8 cellular contexts compared by ENCODE assay signal in the genomic region with DNA sequence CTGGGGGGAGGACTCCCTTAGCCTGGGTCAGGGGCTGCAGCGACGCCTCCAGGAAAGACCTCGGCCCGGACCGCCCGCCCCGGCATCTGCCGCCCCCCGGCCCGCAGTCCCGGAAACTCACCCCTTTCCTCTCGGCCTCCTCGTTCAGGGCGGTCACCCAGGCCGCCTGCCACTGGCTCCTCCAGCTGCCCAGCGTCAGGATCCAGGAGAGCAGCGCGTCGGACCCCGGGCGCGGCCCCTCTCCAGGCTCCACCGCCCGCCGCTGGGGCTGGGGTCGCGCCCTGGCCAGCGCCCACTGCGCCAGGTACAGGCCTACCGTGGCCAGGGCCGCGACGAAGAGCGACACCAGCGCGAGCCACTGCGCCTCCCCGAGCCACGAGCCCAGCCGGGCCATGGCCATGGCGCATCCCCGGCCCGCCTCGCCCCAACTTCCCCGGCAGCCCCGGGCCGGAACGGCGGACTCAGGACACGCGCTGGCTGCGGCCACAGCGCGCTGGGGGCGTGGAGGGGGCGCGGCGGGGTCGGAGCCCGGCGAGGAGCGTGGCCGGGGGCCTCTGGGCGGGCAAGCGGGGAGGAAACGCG. TPM values are rescaled to one million over a fixed set of nuclear protein-coding genes. Genes with fewer than 3 reads are reported as not detected.
DNase-seq lines count a peak whose midpoint lies in the region; ATAC-seq, FAIRE-seq and TF ChIP-seq lines count a peak whose summit lies in the region.

No MANE protein-coding gene starts in this region.

- H3K4me3 ChIP-seq in foreskin fibroblast (ENCODE audit: low read depth in 1 of 2, low read length in 2 of 2) (peak overlapping the region; percentile 60 to 71), trophoblast cell (ENCODE audit: low read depth, low read length) (peak overlapping the region; percentile 72)

- H2BK120ac ChIP-seq in trophoblast cell (ENCODE audit: insufficient read depth, low read length, poor library complexity) = no peak overlapping the region

- H3K79me1 ChIP-seq in trophoblast cell (ENCODE audit: low read length) = peaks cover 3% of the 10 kb centered on the region

- H4K12ac ChIP-seq in trophoblast cell (ENCODE audit: low read depth, low read length) = no peak overlapping the region

- peak overlapping the region; percentile 45 for H4K8ac ChIP-seq in trophoblast cell (ENCODE audit: low read depth, low read length)

- peak overlapping the region; percentile 25 for H2BK12ac ChIP-seq in trophoblast cell (ENCODE audit: low read length)

- peak overlapping the region; percentile 52 for H2AFZ ChIP-seq in trophoblast cell (ENCODE audit: insufficient read depth, low read length, poor library complexity)

- peak overlapping the region; percentile 52 for H4K91ac ChIP-seq in trophoblast cell (ENCODE audit: low read depth, low read length)

- no peak overlapping the region for H2BK5ac ChIP-seq in trophoblast cell (ENCODE audit: low read depth, low read length, poor library complexity)

- no CpG with 5 or more reads among the region's 67 CpGs for WGBS in trophoblast cell (ENCODE audit: extremely low coverage, insufficient coverage, insufficient read length)

- peaks cover 4% of the 10 kb centered on the region for H3K9me3 ChIP-seq in trophoblast cell (ENCODE audit: insufficient read depth, low read depth, low read length)

- no peak overlapping the region for H3K23ac ChIP-seq in trophoblast cell (ENCODE audit: low read length)

- peak overlapping the region; percentile 58 for H3K18ac ChIP-seq in trophoblast cell (ENCODE audit: low read length)

- peak overlapping the region; percentile 9 for H2AK5ac ChIP-seq in trophoblast cell (ENCODE audit: low read length)

- peaks cover 3% of the 10 kb centered on the region for H3K79me2 ChIP-seq in trophoblast cell (ENCODE audit: control insufficient read depth, insufficient read depth, low read length, poor library complexity)

- peak overlapping the region; percentile 48 for H3K14ac ChIP-seq in trophoblast cell (ENCODE audit: low read length)

- H3K4ac ChIP-seq in trophoblast cell (ENCODE audit: low read depth, low read length) = peak overlapping the region; percentile 10

- no peak for TF ChIP-seq CTCF in foreskin fibroblast (IDR thresholded peaks at IDR 0.05; ENCODE audit: low read depth, low read length)

- peak overlapping the region; percentile 89 for H3K4me2 ChIP-seq in trophoblast cell (ENCODE audit: low read length)

- H3K27ac ChIP-seq in trophoblast cell (ENCODE audit: low read depth, low read length) = no peak overlapping the region

- no peak overlapping the region for H3K9ac ChIP-seq in trophoblast cell (ENCODE audit: low read length)

- DNase-seq in AG20443 (ENCODE audit: low spot score) = peak; percentile 68
- peak in 1 of 2 donors; percentile 49 for DNase-seq in foreskin fibroblast
- no peak for DNase-seq in trophoblast cell
- DNase-seq in NCI-H2081 treated with DMSO at 0.1 percent for 48 hours (lab: John Stamatoyannopoulos, UW) = no peak
- DNase-seq in urothelium cell line (ENCODE audit: low spot score) = no peak

- peaks cover 13 to 31% of the 10 kb centered on the region in 2 experiments for H3K4me1 ChIP-seq in trophoblast cell (ENCODE audit: control insufficient read depth in 1 of 2, insufficient read depth in 2 of 2, low read length in 2 of 2)

- ATAC-seq in GM19463 (IDR thresholded peaks at IDR 0.05; ENCODE audit: unreplicated experiment) (peak; percentile 17), SK-N-SH treated with all-trans-retinoic acid at 6 μM for 48 hours (peak; percentile 4), HG03045 (IDR thresholded peaks at IDR 0.05; ENCODE audit: unreplicated experiment) (no peak)

- H3K36me3 ChIP-seq in trophoblast cell (ENCODE audit: control insufficient read depth in 1 of 2, insufficient read depth in 2 of 2, low read length in 2 of 2) = no peaks in the 10 kb centered on the region

- H3K27me3 ChIP-seq in trophoblast cell (ENCODE audit: insufficient read depth, low read length) = no peaks in the 10 kb centered on the region

- no peak for FAIRE-seq in urothelium cell line (lab: Jason Lieb, UNC)

TF ChIP-seq in SK-N-SH treated with all-trans-retinoic acid at 6 μM for 48 hours, 23 proteins besides CTCF, POLR2A, EP300 and RAD21:
- no peak for TF ChIP-seq RARB (CRISPR knock-in tag; IDR thresholded peaks at IDR 0.05)
- TF ChIP-seq, protein P1, sequence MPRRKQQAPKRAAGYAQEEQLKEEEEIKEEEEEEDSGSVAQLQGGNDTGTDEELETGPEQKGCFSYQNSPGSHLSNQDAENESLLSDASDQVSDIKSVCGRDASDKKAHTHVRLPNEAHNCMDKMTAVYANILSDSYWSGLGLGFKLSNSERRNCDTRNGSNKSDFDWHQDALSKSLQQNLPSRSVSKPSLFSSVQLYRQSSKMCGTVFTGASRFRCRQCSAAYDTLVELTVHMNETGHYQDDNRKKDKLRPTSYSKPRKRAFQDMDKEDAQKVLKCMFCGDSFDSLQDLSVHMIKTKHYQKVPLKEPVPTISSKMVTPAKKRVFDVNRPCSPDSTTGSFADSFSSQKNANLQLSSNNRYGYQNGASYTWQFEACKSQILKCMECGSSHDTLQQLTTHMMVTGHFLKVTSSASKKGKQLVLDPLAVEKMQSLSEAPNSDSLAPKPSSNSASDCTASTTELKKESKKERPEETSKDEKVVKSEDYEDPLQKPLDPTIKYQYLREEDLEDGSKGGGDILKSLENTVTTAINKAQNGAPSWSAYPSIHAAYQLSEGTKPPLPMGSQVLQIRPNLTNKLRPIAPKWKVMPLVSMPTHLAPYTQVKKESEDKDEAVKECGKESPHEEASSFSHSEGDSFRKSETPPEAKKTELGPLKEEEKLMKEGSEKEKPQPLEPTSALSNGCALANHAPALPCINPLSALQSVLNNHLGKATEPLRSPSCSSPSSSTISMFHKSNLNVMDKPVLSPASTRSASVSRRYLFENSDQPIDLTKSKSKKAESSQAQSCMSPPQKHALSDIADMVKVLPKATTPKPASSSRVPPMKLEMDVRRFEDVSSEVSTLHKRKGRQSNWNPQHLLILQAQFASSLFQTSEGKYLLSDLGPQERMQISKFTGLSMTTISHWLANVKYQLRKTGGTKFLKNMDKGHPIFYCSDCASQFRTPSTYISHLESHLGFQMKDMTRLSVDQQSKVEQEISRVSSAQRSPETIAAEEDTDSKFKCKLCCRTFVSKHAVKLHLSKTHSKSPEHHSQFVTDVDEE (CRISPR knock-in tag; IDR thresholded peaks at IDR 0.05) = no peak
- no peak for TF ChIP-seq CSDC2 (CRISPR knock-in tag; IDR thresholded peaks at IDR 0.05)
- no peak for TF ChIP-seq TCF4 (CRISPR knock-in tag; IDR thresholded peaks at IDR 0.05; ENCODE audit: borderline replicate concordance)
- no peak for TF ChIP-seq ZC3H10 (CRISPR knock-in tag; IDR thresholded peaks at IDR 0.05)
- no peak for TF ChIP-seq CSRNP3 (CRISPR knock-in tag; IDR thresholded peaks at IDR 0.05)
- TF ChIP-seq ZFP30 (CRISPR knock-in tag; IDR thresholded peaks at IDR 0.05) = no peak
- TF ChIP-seq SNAI2 (CRISPR knock-in tag; IDR thresholded peaks at IDR 0.05) = no peak
- no peak for TF ChIP-seq ISL1 (CRISPR knock-in tag; IDR thresholded peaks at IDR 0.05)
- no peak for TF ChIP-seq TOX (CRISPR knock-in tag; IDR thresholded peaks at IDR 0.05; ENCODE audit: borderline replicate concordance)
- TF ChIP-seq OSR1 (CRISPR knock-in tag; IDR thresholded peaks at IDR 0.05) = no peak
- no peak for TF ChIP-seq PATZ1 (CRISPR knock-in tag; IDR thresholded peaks at IDR 0.05; ENCODE audit: borderline replicate concordance)
- TF ChIP-seq ZNF8 (CRISPR knock-in tag; IDR thresholded peaks at IDR 0.05) = no peak
- no peak for TF ChIP-seq ZNF70 (CRISPR knock-in tag; IDR thresholded peaks at IDR 0.05)
- TF ChIP-seq ESRRG (CRISPR knock-in tag; IDR thresholded peaks at IDR 0.05) = no peak
- TF ChIP-seq ZFP3 (CRISPR knock-in tag; IDR thresholded peaks at IDR 0.05) = no peak
- TF ChIP-seq PPARA (CRISPR knock-in tag; IDR thresholded peaks at IDR 0.05; ENCODE audit: borderline replicate concordance) = no peak
- TF ChIP-seq ZNF565 (CRISPR knock-in tag; conservative IDR thresholded peaks at IDR 0.05; ENCODE audit: low read depth) = no peak

RNA-seq across cellular contexts. Expression of gene C2CD2, which starts 0.5 kb away (rescaled TPM):
- polyA plus RNA-seq in trophoblast cell (2013) = 5.3 and 5.6 TPM in 2 replicates

RNA-seq across cellular contexts. Expression of gene ZBTB21, which starts 56.8 kb away (rescaled TPM):
- 7.5 TPM in 2 replicates for polyA plus RNA-seq in trophoblast cell (2013)
